8 cellular contexts compared by ENCODE assay signal in the genomic region with DNA sequence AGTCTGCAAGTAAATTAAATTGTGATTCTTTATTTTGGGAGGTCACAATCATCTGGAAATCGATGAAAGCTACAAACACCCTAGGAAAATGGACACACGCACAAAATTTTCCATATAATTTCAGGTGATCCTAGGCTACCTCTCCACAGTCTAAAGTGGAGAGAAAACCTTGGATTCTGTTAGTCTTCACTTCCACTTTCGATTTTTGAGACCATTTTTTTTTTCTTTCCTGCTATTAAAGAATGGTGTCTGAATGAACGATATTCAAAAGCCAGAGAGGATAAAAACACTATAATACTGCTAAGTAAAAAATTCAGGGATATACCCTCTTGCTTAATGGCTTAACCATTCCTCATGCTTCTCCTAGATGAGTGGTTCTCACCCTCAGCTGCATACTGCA. TPM values are rescaled to one million over a fixed set of nuclear protein-coding genes. Genes with fewer than 3 reads are reported as not detected.
A peak's percentile ranks its signal among the peaks of the same experiment; 100 is the strongest.
DNase-seq lines count a peak whose midpoint lies in the region; TF ChIP-seq lines count a peak whose summit lies in the region.

No MANE protein-coding gene starts in this region.

- DNase-seq in amniotic stem cell (lab: John Stamatoyannopoulos, UW) (no peak), KBM-7 (no peak), NCI-H69 (lab: John Stamatoyannopoulos, UW) (no peak), NCI-H2196 treated with DMSO at 0.1 percent for 48 hours (lab: John Stamatoyannopoulos, UW; ENCODE audit: unreplicated experiment) (no peak)

- H4K20me1 ChIP-seq in BLaER1, result peaks cover 62% of the 10 kb centered on the region
- peaks cover 48% of the 10 kb centered on the region for H4K20me1 ChIP-seq in Loucy (ENCODE audit: insufficient read depth, low read length, poor library complexity, severe bottlenecking)
- H4K20me1 ChIP-seq in neural cell (ENCODE audit: insufficient read depth), result no peaks in the 10 kb centered on the region

- H3K9ac ChIP-seq in BLaER1 (peak overlapping the region; percentile 90), Loucy (ENCODE audit: low read depth, low read length, poor library complexity, severe bottlenecking) (peak overlapping the region; percentile 100), neural cell (ENCODE audit: low read length) (peak overlapping the region; percentile 92)

- TF ChIP-seq CTCF in Loucy (conservative IDR thresholded peaks at IDR 0.05; ENCODE audit: low read length), result no peak
- TF ChIP-seq CTCF in neural cell (IDR thresholded peaks at IDR 0.05; ENCODE audit: poor library complexity, severe bottlenecking), result no peak

- H2AFZ ChIP-seq in Loucy (ENCODE audit: low read length), result no peak overlapping the region; the same call in 1 of the 2 replicates
- no peak overlapping the region for H2AFZ ChIP-seq in neural cell (ENCODE audit: low read depth, low read length)

- H3K79me2 ChIP-seq in Loucy (ENCODE audit: insufficient read depth, low read length), result peaks cover 75% of the 10 kb centered on the region
- peaks cover 57% of the 10 kb centered on the region for H3K79me2 ChIP-seq in neural cell (replicated peaks; ENCODE audit: insufficient read depth, low read length)

- H3K36me3 ChIP-seq in BLaER1, result 0 out of 2 replicates have a peak, but pooled peaks cover 5% of the 10 kb centered on the region
- H3K36me3 ChIP-seq in Loucy (ENCODE audit: insufficient read depth, low read length), result no peaks in the 10 kb centered on the region
- H3K36me3 ChIP-seq in neural cell (ENCODE audit: insufficient read depth, low read length), result no peaks in the 10 kb centered on the region

- no peaks in the 10 kb centered on the region for H3K27me3 ChIP-seq in BLaER1
- no peaks in the 10 kb centered on the region for H3K27me3 ChIP-seq in Loucy (ENCODE audit: insufficient read depth, low read length, poor library complexity, severe bottlenecking)
- no peaks in the 10 kb centered on the region for H3K27me3 ChIP-seq in neural cell (ENCODE audit: insufficient read depth, low read depth, low read length)

- H3K4me1 ChIP-seq in BLaER1, result peaks cover 57% of the 10 kb centered on the region
- peaks cover 61% of the 10 kb centered on the region for H3K4me1 ChIP-seq in Loucy (ENCODE audit: insufficient read depth, low read length, poor library complexity, severe bottlenecking)

- H3K4me3 ChIP-seq in BLaER1 (peak overlapping the region; percentile 93), Loucy (ENCODE audit: low read length, poor library complexity, severe bottlenecking) (peak overlapping the region; percentile 77), neural cell (ENCODE audit: low read length) (peak overlapping the region; percentile 82)

- no peak for TF ChIP-seq RAD21 in neural cell (conservative IDR thresholded peaks at IDR 0.05)

- peak overlapping the region; percentile 98 for H3K27ac ChIP-seq in BLaER1
- peak overlapping the region; percentile 96 for H3K27ac ChIP-seq in cingulate gyrus (ENCODE audit: low read depth, low read length)
- peak overlapping the region; percentile 88 for H3K27ac ChIP-seq in neural cell (ENCODE audit: low read length)

- H3F3A ChIP-seq in Loucy (ENCODE audit: low read depth), result 0 out of 2 replicates have a peak, but pooled peaks cover 4% of the 10 kb centered on the region
- H3F3A ChIP-seq in neural cell (ENCODE audit: insufficient read depth, low read length, poor library complexity, severe bottlenecking), result peaks cover 15% of the 10 kb centered on the region

- H3K9me3 ChIP-seq in BLaER1, result no peaks in the 10 kb centered on the region; the same call in 1 of the 2 replicates
- no peaks in the 10 kb centered on the region for H3K9me3 ChIP-seq in Loucy (ENCODE audit: insufficient read depth, low read depth, low read length)
- H3K9me3 ChIP-seq in neural cell (ENCODE audit: low read length), result no peaks in the 10 kb centered on the region

- TF ChIP-seq EP300 in neural cell (conservative IDR thresholded peaks at IDR 0.05; ENCODE audit: poor library complexity, severe bottlenecking), result no peak

- no peaks in the 10 kb centered on the region for H3K9me2 ChIP-seq in Loucy (replicated peaks; ENCODE audit: low read depth, low read length)
- H3K9me2 ChIP-seq in neural cell (ENCODE audit: insufficient read depth, low read length), result no peaks in the 10 kb centered on the region

- peak overlapping the region; percentile 83 for H3K4me2 ChIP-seq in BLaER1
- peak overlapping the region; percentile 93 for H3K4me2 ChIP-seq in Loucy (ENCODE audit: low read depth, low read length, poor library complexity, severe bottlenecking)
- H3K4me2 ChIP-seq in neural cell (ENCODE audit: low read length), result peak overlapping the region; percentile 99

- in situ Hi-C loops in KBM-7 (cut with MboI; ENCODE audit: low pct_unique_long_range_greater_than_20kb, low sequenced_read_pairs), result no loop called here

TF ChIP-seq in neural cell, 6 proteins besides CTCF, POLR2A, EP300 and RAD21:
- TF ChIP-seq SMC3 (conservative IDR thresholded peaks at IDR 0.05; ENCODE audit: poor library complexity) (no peak), MXI1 (conservative IDR thresholded peaks at IDR 0.05; ENCODE audit: poor library complexity, severe bottlenecking) (no peak), EZH2 (IDR thresholded peaks at IDR 0.05; ENCODE audit: borderline replicate concordance, insufficient read depth, low read length, poor library complexity, severe bottlenecking) (no peak), TAF1 (IDR thresholded peaks at IDR 0.05; ENCODE audit: low read depth) (no peak), POLR2AphosphoS5 (IDR thresholded peaks at IDR 0.05) (no peak)
- TF ChIP-seq, protein P1, sequence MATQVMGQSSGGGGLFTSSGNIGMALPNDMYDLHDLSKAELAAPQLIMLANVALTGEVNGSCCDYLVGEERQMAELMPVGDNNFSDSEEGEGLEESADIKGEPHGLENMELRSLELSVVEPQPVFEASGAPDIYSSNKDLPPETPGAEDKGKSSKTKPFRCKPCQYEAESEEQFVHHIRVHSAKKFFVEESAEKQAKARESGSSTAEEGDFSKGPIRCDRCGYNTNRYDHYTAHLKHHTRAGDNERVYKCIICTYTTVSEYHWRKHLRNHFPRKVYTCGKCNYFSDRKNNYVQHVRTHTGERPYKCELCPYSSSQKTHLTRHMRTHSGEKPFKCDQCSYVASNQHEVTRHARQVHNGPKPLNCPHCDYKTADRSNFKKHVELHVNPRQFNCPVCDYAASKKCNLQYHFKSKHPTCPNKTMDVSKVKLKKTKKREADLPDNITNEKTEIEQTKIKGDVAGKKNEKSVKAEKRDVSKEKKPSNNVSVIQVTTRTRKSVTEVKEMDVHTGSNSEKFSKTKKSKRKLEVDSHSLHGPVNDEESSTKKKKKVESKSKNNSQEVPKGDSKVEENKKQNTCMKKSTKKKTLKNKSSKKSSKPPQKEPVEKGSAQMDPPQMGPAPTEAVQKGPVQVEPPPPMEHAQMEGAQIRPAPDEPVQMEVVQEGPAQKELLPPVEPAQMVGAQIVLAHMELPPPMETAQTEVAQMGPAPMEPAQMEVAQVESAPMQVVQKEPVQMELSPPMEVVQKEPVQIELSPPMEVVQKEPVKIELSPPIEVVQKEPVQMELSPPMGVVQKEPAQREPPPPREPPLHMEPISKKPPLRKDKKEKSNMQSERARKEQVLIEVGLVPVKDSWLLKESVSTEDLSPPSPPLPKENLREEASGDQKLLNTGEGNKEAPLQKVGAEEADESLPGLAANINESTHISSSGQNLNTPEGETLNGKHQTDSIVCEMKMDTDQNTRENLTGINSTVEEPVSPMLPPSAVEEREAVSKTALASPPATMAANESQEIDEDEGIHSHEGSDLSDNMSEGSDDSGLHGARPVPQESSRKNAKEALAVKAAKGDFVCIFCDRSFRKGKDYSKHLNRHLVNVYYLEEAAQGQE (IDR thresholded peaks at IDR 0.05; ENCODE audit: borderline replicate concordance), result no peak

RNA-seq across cellular contexts. Expression of gene FBXL5, which starts 1.7 kb away (rescaled TPM):
- polyA plus RNA-seq in neural cell, result 67.3 and 70.6 TPM in 2 replicates
- 192 and 206 TPM in 2 replicates for polyA minus RNA-seq in neural cell

RNA-seq across cellular contexts. Expression of gene FAM200B, which starts 28.2 kb away (rescaled TPM):
- polyA plus RNA-seq in neural cell, result 182 and 238 TPM in 2 replicates
- polyA minus RNA-seq in neural cell, result 111 and 131 TPM in 2 replicates

RNA-seq across cellular contexts. Expression of gene BST1, which starts 49.4 kb away (rescaled TPM):
- polyA plus RNA-seq in neural cell, result 0.32 and 1.6 TPM in 2 replicates
- 0.49 and 2.5 TPM in 2 replicates for polyA minus RNA-seq in neural cell
